In genomic region chr17:17146791-17147406, GRCh38 we compare ENCODE assay signal across 1 cellular context.
A peak's percentile ranks its signal among the peaks of the same experiment; 100 is the strongest.
TF ChIP-seq lines count a peak whose summit lies in the region.

No MANE protein-coding gene starts in this region.

TF ChIP-seq in HepG2, 621 proteins besides CTCF, POLR2A, EP300 and RAD21 (continued from another document):
- TF ChIP-seq ZNF687 (CRISPR knock-in tag; IDR thresholded peaks at IDR 0.05), result peak; percentile 48
- TF ChIP-seq HMG20B (CRISPR knock-in tag; conservative IDR thresholded peaks at IDR 0.05), result no peak
- no peak for TF ChIP-seq ELF3 (CRISPR knock-in tag; IDR thresholded peaks at IDR 0.05)
- TF ChIP-seq BCL3 (CRISPR knock-in tag; IDR thresholded peaks at IDR 0.05), result no peak
- TF ChIP-seq ZNF574 (CRISPR knock-in tag; IDR thresholded peaks at IDR 0.05), result peak; percentile 38; the same call in 1 of the 2 replicates
- peak; percentile 81 for TF ChIP-seq STAG1 (CRISPR knock-in tag; IDR thresholded peaks at IDR 0.05)
- peak; percentile 50 for TF ChIP-seq MAX (IDR thresholded peaks at IDR 0.05)
- TF ChIP-seq ZNF382 (CRISPR knock-in tag; IDR thresholded peaks at IDR 0.05; ENCODE audit: borderline replicate concordance), result no peak
- TF ChIP-seq ZNF768 (CRISPR knock-in tag; IDR thresholded peaks at IDR 0.05), result peak; percentile 38; the same call in 1 of the 2 replicates
- TF ChIP-seq ZNF616 (CRISPR knock-in tag; IDR thresholded peaks at IDR 0.05; ENCODE audit: low read depth), result no peak
- TF ChIP-seq FOXC1 (CRISPR knock-in tag; IDR thresholded peaks at IDR 0.05; ENCODE audit: borderline replicate concordance), result 0 out of 2 replicates have a peak, but pooled peaks have one; percentile 40
- TF ChIP-seq XRCC5 (optimal IDR thresholded peaks at IDR 0.05; ENCODE audit: low read length), result peak; percentile 18
- peak; percentile 37; the same call in 1 of the 2 replicates for TF ChIP-seq ZFY (CRISPR knock-in tag; IDR thresholded peaks at IDR 0.05)
- peak; percentile 28; the same call in 1 of the 2 replicates for TF ChIP-seq ARID4A (CRISPR knock-in tag; IDR thresholded peaks at IDR 0.05; ENCODE audit: borderline replicate concordance)
- TF ChIP-seq SMC3 (IDR thresholded peaks at IDR 0.05; ENCODE audit: low read length), result peak; percentile 52; the same call in 1 of the 2 replicates
- TF ChIP-seq MYC (CRISPR knock-in tag; IDR thresholded peaks at IDR 0.05; ENCODE audit: borderline replicate concordance), result peak; percentile 68; the same call in 1 of the 2 replicates
- TF ChIP-seq ZBTB38 (CRISPR knock-in tag; IDR thresholded peaks at IDR 0.05), result peak; percentile 66; the same call in 1 of the 2 replicates
TF ChIP-seq in HepG2: peak in this region for 14.
